Comparison of ENCODE assay signal across 8 cellular contexts in genomic region chr22:39598017-39598965, GRCh38. TPM values are rescaled to one million over a fixed set of nuclear protein-coding genes. Genes with fewer than 3 reads are reported as not detected.
DNase-seq lines count a peak whose midpoint lies in the region; TF ChIP-seq lines count a peak whose summit lies in the region.

No MANE protein-coding gene starts in this region.

- no peaks in the 10 kb centered on the region for H3K27me3 ChIP-seq in BE2C
- peaks cover 31% of the 10 kb centered on the region for H3K27me3 ChIP-seq in kidney epithelial cell (ENCODE audit: control insufficient read depth, insufficient read depth, low read length)
- no peaks in the 10 kb centered on the region for H3K27me3 ChIP-seq in vagina

- H3K9me3 ChIP-seq in BE2C = no peaks in the 10 kb centered on the region
- no peaks in the 10 kb centered on the region for H3K9me3 ChIP-seq in vagina

- no peak for TF ChIP-seq POLR2A in vagina (IDR thresholded peaks at IDR 0.05)

- TF ChIP-seq CTCF in BE2C (IDR thresholded peaks at IDR 0.05; ENCODE audit: low read depth, low read length) (0 out of 2 replicates have a peak, but pooled peaks have one; percentile 11), kidney epithelial cell (IDR thresholded peaks at IDR 0.05; ENCODE audit: insufficient read depth, low read length, poor library complexity, severe bottlenecking) (peak; percentile 2), vagina (IDR thresholded peaks at IDR 0.05) (no peak)

- intact Hi-C loops in activated T-helper 2 cell treated with anti-CD3 and anti-CD28 coated beads, Interferon-gamma antibody, Interleukin-2, Interleukin-4, amounts not matched to agents 10 μg/mL and 5 μg/mL and 100 μg/mL, durations not matched to agents 14 hours and 24 hours and 36 hours (cut with micrococcal nuclease) = no loop called here
- intact Hi-C loops in vagina (cut with DNase I) = no loop called here

- H3K4me1 ChIP-seq in BE2C (no peaks in the 10 kb centered on the region), vagina (no peaks in the 10 kb centered on the region)

- peaks cover 20% of the 10 kb centered on the region for H3K4me1 Mint-ChIP-seq in activated T-helper 2 cell treated with anti-CD3 and anti-CD28 coated beads, Interferon-gamma antibody, Interleukin-2, Interleukin-4, amounts not matched to agents 10 μg/mL and 5 μg/mL and 100 μg/mL, durations not matched to agents 14 hours and 24 hours and 36 hours (ENCODE audit: low read depth)

- peaks cover 3% of the 10 kb centered on the region for H3K36me3 Mint-ChIP-seq in activated T-helper 2 cell treated with anti-CD3 and anti-CD28 coated beads, Interferon-gamma antibody, Interleukin-2, Interleukin-4, amounts not matched to agents 10 μg/mL and 5 μg/mL and 100 μg/mL, durations not matched to agents 14 hours and 24 hours and 36 hours (ENCODE audit: low read depth)

- no peak overlapping the region for H3K4me3 Mint-ChIP-seq in activated T-helper 2 cell treated with anti-CD3 and anti-CD28 coated beads, Interferon-gamma antibody, Interleukin-2, Interleukin-4, amounts not matched to agents 10 μg/mL and 5 μg/mL and 100 μg/mL, durations not matched to agents 14 hours and 24 hours and 36 hours (ENCODE audit: low read depth)

- peaks cover 24% of the 10 kb centered on the region for H3K27me3 Mint-ChIP-seq in activated T-helper 2 cell treated with anti-CD3 and anti-CD28 coated beads, Interferon-gamma antibody, Interleukin-2, Interleukin-4, amounts not matched to agents 10 μg/mL and 5 μg/mL and 100 μg/mL, durations not matched to agents 14 hours and 24 hours and 36 hours (ENCODE audit: low read depth)

- H3K27ac ChIP-seq in vagina = no peak overlapping the region

- H3K36me3 ChIP-seq in BE2C (no peaks in the 10 kb centered on the region), kidney epithelial cell (ENCODE audit: control insufficient read depth, insufficient read depth, low read length) (no peaks in the 10 kb centered on the region), vagina (no peaks in the 10 kb centered on the region)

- no peak overlapping the region for H3K27ac Mint-ChIP-seq in activated T-helper 2 cell treated with anti-CD3 and anti-CD28 coated beads, Interferon-gamma antibody, Interleukin-2, Interleukin-4, amounts not matched to agents 10 μg/mL and 5 μg/mL and 100 μg/mL, durations not matched to agents 14 hours and 24 hours and 36 hours

- peaks cover 4% of the 10 kb centered on the region for H3K9me3 Mint-ChIP-seq in activated T-helper 2 cell treated with anti-CD3 and anti-CD28 coated beads, Interferon-gamma antibody, Interleukin-2, Interleukin-4, amounts not matched to agents 10 μg/mL and 5 μg/mL and 100 μg/mL, durations not matched to agents 14 hours and 24 hours and 36 hours

- DNase-seq in BE2C (peak; percentile 84), NCI-H69 (lab: John Stamatoyannopoulos, UW) (peak; percentile 88), kidney epithelial cell (ENCODE audit: low read depth) (no peak), NCI-H128 (lab: John Stamatoyannopoulos, UW; ENCODE audit: unreplicated experiment) (no peak), vagina (ENCODE audit: extremely low spot score in 2 of 2) (no peak), amniotic stem cell (lab: John Stamatoyannopoulos, UW) (no peak)
- DNase-seq in activated T-helper 2 cell treated with anti-CD3 and anti-CD28 coated beads, Interferon-gamma antibody, Interleukin-2, Interleukin-4, amounts not matched to agents 10 μg/mL and 5 μg/mL and 100 μg/mL, durations not matched to agents 14 hours and 24 hours and 36 hours (ENCODE audit: low spot score) = peak; percentile 53
- DNase-seq in stimulated activated CD8-positive, alpha-beta memory T cell treated with anti-CD3 and anti-CD28 coated beads, Interleukin-4, amount 100 ng/mL, for 48 hours = peak; percentile 86

- no peak overlapping the region for H3K4me3 ChIP-seq in BE2C (ENCODE audit: low read depth, low read length)
- no peak overlapping the region for H3K4me3 ChIP-seq in kidney epithelial cell (ENCODE audit: low read depth, low read length)
- H3K4me3 ChIP-seq in vagina = no peak overlapping the region

RNA-seq across cellular contexts. Expression of gene CACNA1I, which starts 27.7 kb away (rescaled TPM):
- not detected for polyA plus RNA-seq in BE2C (2012; ENCODE audit: insufficient read depth, insufficient read length, low read depth)
- 0.09 TPM in 2 replicates for total RNA-seq in activated T-helper 2 cell treated with anti-CD3 and anti-CD28 coated beads, Interferon-gamma antibody, Interleukin-2, Interleukin-4, amounts not matched to agents 10 μg/mL and 5 μg/mL and 100 μg/mL, durations not matched to agents 14 hours and 24 hours and 36 hours
- total RNA-seq in kidney epithelial cell (not detected in 2 replicates), vagina (1.2 TPM)

Comparison
In these comparisons a context has a peak if more than half of its experiments do, and no peak if none do; other contexts are left out.
1. DNase-seq: peak in BE2C (single experiment), NCI-H69 (single experiment), activated T-helper 2 cell treated with anti-CD3 and anti-CD28 coated beads, Interferon-gamma antibody, Interleukin-2, Interleukin-4, amounts not matched to agents 10 μg/mL and 5 μg/mL and 100 μg/mL, durations not matched to agents 14 hours and 24 hours and 36 hours (single experiment) and stimulated activated CD8-positive, alpha-beta memory T cell treated with anti-CD3 and anti-CD28 coated beads, Interleukin-4, amount 100 ng/mL, for 48 hours (single experiment); none in kidney epithelial cell (single experiment), NCI-H128 (single experiment), vagina (0 of 2) and amniotic stem cell (single experiment).
2. CTCF ChIP-seq: peak in BE2C (single experiment) and kidney epithelial cell (single experiment); none in vagina (0 of 3).